In the genomic region with DNA sequence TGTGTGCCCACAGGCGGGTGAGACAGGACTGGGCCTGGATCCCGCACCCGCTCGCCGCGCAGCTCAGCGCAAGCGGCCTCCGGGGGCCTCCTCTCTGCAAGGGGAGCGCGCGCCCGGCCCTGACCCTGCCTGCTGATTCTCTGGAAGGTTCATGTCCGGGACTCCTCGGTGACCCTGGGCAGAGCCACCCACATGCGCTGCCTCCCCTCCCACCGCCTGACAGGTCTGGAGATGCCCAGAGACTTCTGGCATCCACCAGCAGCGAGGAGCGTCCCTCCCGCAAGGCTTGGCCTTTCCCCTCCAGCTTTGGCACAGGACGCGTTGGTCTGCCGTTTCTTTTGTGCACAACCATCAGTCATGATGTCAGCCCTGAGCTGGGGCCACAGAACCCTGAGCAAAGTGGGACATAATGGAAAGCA, we compare ENCODE assay signal across 15 cellular contexts. TPM values are rescaled to one million over a fixed set of nuclear protein-coding genes. Genes with fewer than 3 reads are reported as not detected.
DNase-seq lines count a peak whose midpoint lies in the region; ATAC-seq and TF ChIP-seq lines count a peak whose summit lies in the region.
"Had no signal": no experiment of that assay in that cellular context is flagged by ENCODE, and none has a peak within 500 bp of the region (broad histone marks: within the 10 kb centered on the region; RNA-seq: fewer than 3 reads in every experiment).

No MANE protein-coding gene starts in this region.

- H3K27ac Mint-ChIP-seq in brain, result peak overlapping the region in 4 of 5 experiments; percentile 62 to 89 (median 78)
- H3K27ac Mint-ChIP-seq in activated naive CD4-positive, alpha-beta T cell treated with anti-CD3 and anti-CD28 coated beads for 36 hours, result no peak overlapping the region
- H3K27ac Mint-ChIP-seq: activated CD4-positive, alpha-beta T cell treated with anti-CD3 and anti-CD28 coated beads for 36 hours; effector memory CD8-positive, alpha-beta T cell had no signal

- CTCF ChIA-PET in activated naive CD4-positive, alpha-beta T cell treated with anti-CD3 and anti-CD28 coated beads for 36 hours (lab: Charles Lee), result no interaction called here

- TF ChIP-seq CTCF in brain (conservative IDR thresholded peaks at IDR 0.05) (no peak), sigmoid colon (IDR thresholded peaks at IDR 0.05) (no peak)

- H3K4me3 Mint-ChIP-seq in brain, result no peak overlapping the region
- no peak overlapping the region for H3K4me3 Mint-ChIP-seq in activated naive CD4-positive, alpha-beta T cell treated with anti-CD3 and anti-CD28 coated beads for 36 hours
- H3K4me3 Mint-ChIP-seq: activated CD4-positive, alpha-beta T cell treated with anti-CD3 and anti-CD28 coated beads for 36 hours; effector memory CD8-positive, alpha-beta T cell had no signal

- H3K27me3 Mint-ChIP-seq in brain, result peaks cover 3% of the 10 kb centered on the region
- H3K27me3 Mint-ChIP-seq in activated naive CD4-positive, alpha-beta T cell treated with anti-CD3 and anti-CD28 coated beads for 36 hours (ENCODE audit: low read depth), result peaks cover 14% of the 10 kb centered on the region

- 84 to 90% methylated on average over 23 of the region's 23 CpGs for WGBS in sigmoid colon, 2 donors

- intact Hi-C loops in sigmoid colon (cut with DNase I), result loop anchor here (2.0 kb wide), 3 partner anchors 27 to 71 kb away; no protein-coding TSS in a partner anchor
- intact Hi-C loops in activated naive CD4-positive, alpha-beta T cell treated with anti-CD3 and anti-CD28 coated beads for 36 hours (cut with micrococcal nuclease), result no loop called here

- H3K36me3 ChIP-seq in sigmoid colon, result no peaks in the 10 kb centered on the region

- peak in 1 of 4 donors; percentile 41 for TF ChIP-seq EP300 in sigmoid colon (IDR thresholded peaks at IDR 0.05)

- TF ChIP-seq POLR2A in sigmoid colon (IDR thresholded peaks at IDR 0.05), result no peak

- DNase-seq in D341Med (ENCODE audit: low spot score), result peak; percentile 20
- peak; percentile 7 for DNase-seq in iPS-NIHi7 (ENCODE audit: extremely low spot score)
- DNase-seq in sigmoid colon, result peak; percentile 91
- DNase-seq in activated CD4-positive, CD25-positive, alpha-beta regulatory T cell treated with anti-CD3 and anti-CD28 coated beads, Interleukin-2, amount 50 U/mL, for 72 hours, result no peak
- DNase-seq in activated naive CD4-positive, alpha-beta T cell treated with anti-CD3 and anti-CD28 coated beads for 36 hours, result no peak
- no peak for DNase-seq in stimulated activated CD4-positive, alpha-beta T cell treated with anti-CD3 and anti-CD28 coated beads, Interleukin-12 subunit alpha, Interleukin-12 subunit beta, amount 100 ng/mL, for 4 hours
- DNase-seq: activated naive CD4-positive, alpha-beta T cell treated with anti-CD3 and anti-CD28 coated beads, Interleukin-2, amount 50 U/mL, for 16 hours; AML-193; effector memory CD8-positive, alpha-beta T cell; GF-D8; NCI-H446 treated with DMSO at 0.1 percent for 48 hours had no signal

- H3K27me3 ChIP-seq in sigmoid colon, result no peaks in the 10 kb centered on the region

- no peaks in the 10 kb centered on the region for H3K36me3 Mint-ChIP-seq in brain
- no peaks in the 10 kb centered on the region for H3K36me3 Mint-ChIP-seq in activated naive CD4-positive, alpha-beta T cell treated with anti-CD3 and anti-CD28 coated beads for 36 hours (ENCODE audit: low read depth)

- H3K4me1 Mint-ChIP-seq in brain, result peaks cover 36% of the 10 kb centered on the region
- peaks cover 12% of the 10 kb centered on the region for H3K4me1 Mint-ChIP-seq in activated naive CD4-positive, alpha-beta T cell treated with anti-CD3 and anti-CD28 coated beads for 36 hours (ENCODE audit: low read depth)

- H3K9me3 ChIP-seq in sigmoid colon, result no peaks in the 10 kb centered on the region

- H3K9me3 Mint-ChIP-seq in brain, result peaks cover 2 to 26% (median 11%) of the 10 kb centered on the region in 5 experiments
- H3K9me3 Mint-ChIP-seq in activated naive CD4-positive, alpha-beta T cell treated with anti-CD3 and anti-CD28 coated beads for 36 hours, result no peaks in the 10 kb centered on the region

- no peak for ATAC-seq in GM18909 (IDR thresholded peaks at IDR 0.05; ENCODE audit: poor library complexity, unreplicated experiment)
- ATAC-seq: activated CD4-positive, alpha-beta T cell treated with anti-CD3 and anti-CD28 coated beads for 36 hours; effector memory CD8-positive, alpha-beta T cell had no signal

- peak overlapping the region in 3 of 4 donors; percentile 22 to 33 (median 25) for H3K4me3 ChIP-seq in sigmoid colon
- H3K4me3 ChIP-seq: SK-N-MC had no signal

- H3K27ac ChIP-seq in sigmoid colon, result peak overlapping the region; percentile 90 to 97 (median 94)
- H3K27ac ChIP-seq: SK-N-MC had no signal

- peaks cover 0 to 58% (median 47%) of the 10 kb centered on the region in 4 donors for H3K4me1 ChIP-seq in sigmoid colon

RNA-seq across cellular contexts. Expression of a gene that starts 42.0 kb away (rescaled TPM):
- 21.4 TPM for polyA plus RNA-seq in brain (ENCODE audit: insufficient read depth, low read depth, low replicate concordance)
- 1,000 to 10,000 TPM in 2 of 4 donors, 100 to 1,000 TPM in 2; 570 to 1,745 (median 1,082) TPM for total RNA-seq in sigmoid colon
- 100 to 1,000 TPM in 1 of 3 donors, 10 to 100 TPM in 2; 14.3 to 233 (median 37.8) TPM for polyA plus RNA-seq in sigmoid colon
- 1 to 10 TPM; 6.7 to 8.4 TPM for total RNA-seq in activated naive CD4-positive, alpha-beta T cell treated with anti-CD3 and anti-CD28 coated beads for 36 hours

Comparison
In these comparisons a context has a peak if more than half of its experiments do, and no peak if none do; other contexts are left out.
1. DNase-seq: peak in D341Med (single experiment), iPS-NIHi7 (single experiment) and sigmoid colon (single experiment); none in activated CD4-positive, CD25-positive, alpha-beta regulatory T cell treated with anti-CD3 and anti-CD28 coated beads, Interleukin-2, amount 50 U/mL, for 72 hours (single experiment), activated naive CD4-positive, alpha-beta T cell treated with anti-CD3 and anti-CD28 coated beads for 36 hours (single experiment) and stimulated activated CD4-positive, alpha-beta T cell treated with anti-CD3 and anti-CD28 coated beads, Interleukin-12 subunit alpha, Interleukin-12 subunit beta, amount 100 ng/mL, for 4 hours (single experiment).
2. RNA of a gene that starts 42.0 kb away (total RNA-seq): 570 to 1,745 TPM in sigmoid colon; 6.7 to 8.4 TPM in activated naive CD4-positive, alpha-beta T cell treated with anti-CD3 and anti-CD28 coated beads for 36 hours; every median in the first group is over 10 times any median in the second.